In genomic region chr14:34496679-34497513, GRCh38 we compare ENCODE assay signal across 8 cellular contexts. TPM values are rescaled to one million over a fixed set of nuclear protein-coding genes. Genes with fewer than 3 reads are reported as not detected.
DNase-seq lines count a peak whose midpoint lies in the region; ATAC-seq and TF ChIP-seq lines count a peak whose summit lies in the region.

No MANE protein-coding gene starts in this region.

- 48 to 58% methylated on average over 14 of the region's 14 CpGs for WGBS in lung, 2 donors
- WGBS in transverse colon (ENCODE audit: low coverage in 1 of 2), 2 donors, result 25% methylated on average over 9 to 14 of the region's 14 CpGs

- H3K4me1 ChIP-seq in lung (ENCODE audit: control insufficient read depth in 2 of 2, insufficient read depth in 2 of 2, low read length in 2 of 2) (no peaks in the 10 kb centered on the region), transverse colon (peaks cover 13 to 39% (median 26%) of the 10 kb centered on the region in 4 donors)

- H3K4me3 Mint-ChIP-seq in endothelial cell (ENCODE audit: unreplicated experiment), result no peak overlapping the region

- peak; percentile 21 for TF ChIP-seq POLR2A in transverse colon (IDR thresholded peaks at IDR 0.05)

- no peaks in the 10 kb centered on the region for H3K9me3 Mint-ChIP-seq in endothelial cell (ENCODE audit: unreplicated experiment)

- no peaks in the 10 kb centered on the region for H3K9me3 ChIP-seq in lung (ENCODE audit: control insufficient read depth in 2 of 2, insufficient read depth in 1 of 2, low read length in 1 of 2)
- H3K9me3 ChIP-seq in transverse colon, result no peaks in the 10 kb centered on the region

- H3K36me3 Mint-ChIP-seq in endothelial cell (ENCODE audit: low read depth, unreplicated experiment), result no peaks in the 10 kb centered on the region

- DNase-seq in AG09309 (ENCODE audit: low read depth) (peak; percentile 98), NOMO-1 (lab: John Stamatoyannopoulos, UW; ENCODE audit: unreplicated experiment in 2 of 2) (peak; percentile 88 to 91), endothelial cell (ENCODE audit: low spot score) (peak; percentile 8), lung (ENCODE audit: low spot score) (peak; percentile 53), transverse colon (peak; percentile 74), NCI-H2227 (lab: John Stamatoyannopoulos, UW; ENCODE audit: unreplicated experiment) (no peak)

- H3K4me3 ChIP-seq in AG09309 (ENCODE audit: control insufficient read depth, low read depth, low read length) (no peak overlapping the region; the same call in 1 of the 2 replicates), lung (no peak overlapping the region), transverse colon (no peak overlapping the region)

- peak overlapping the region; percentile 15 for H3K27ac Mint-ChIP-seq in endothelial cell (ENCODE audit: unreplicated experiment)

- in situ Hi-C loops in transverse colon (cut with MboI; ENCODE audit: low pct_ligation_motif_present in 1 of 4, low pct_unique_long_range_greater_than_20kb in 1 of 4, low sequenced_read_pairs in 3 of 4), result loop anchor here in 1 of 4 donors (10.0 kb wide), 1 partner anchor 132 kb away; no protein-coding TSS in a partner anchor

- H3K4me1 Mint-ChIP-seq in endothelial cell (ENCODE audit: unreplicated experiment), result peaks cover 14% of the 10 kb centered on the region

- H3K27me3 ChIP-seq in lung (ENCODE audit: control insufficient read depth, insufficient read depth) (no peaks in the 10 kb centered on the region), transverse colon (no peaks in the 10 kb centered on the region)

- peak; percentile 75 for ATAC-seq in lung (ENCODE audit: insufficient read depth, low FRiP score)
- ATAC-seq in HG02852 (IDR thresholded peaks at IDR 0.05; ENCODE audit: unreplicated experiment), result no peak
- no peak for ATAC-seq in GM21717 (IDR thresholded peaks at IDR 0.05; ENCODE audit: unreplicated experiment)

- peak overlapping the region in 1 of 2 donors; percentile 62 for H3K27ac ChIP-seq in lung (ENCODE audit: low read depth in 1 of 2, low read length in 1 of 2)
- H3K27ac ChIP-seq in transverse colon, result peak overlapping the region; percentile 84 to 91 (median 89)

- H3K27me3 Mint-ChIP-seq in endothelial cell (ENCODE audit: unreplicated experiment), result peaks cover 3% of the 10 kb centered on the region

- peak; percentile 94 for TF ChIP-seq EP300 in transverse colon (IDR thresholded peaks at IDR 0.05; ENCODE audit: low read depth)

- TF ChIP-seq CTCF in AG09309 (IDR thresholded peaks at IDR 0.05; ENCODE audit: control insufficient read depth, insufficient read depth, low read depth, low read length, missing control alignments), result peak; percentile 28
- no peak for TF ChIP-seq CTCF in endothelial cell (IDR thresholded peaks at IDR 0.05; ENCODE audit: unreplicated experiment)
- TF ChIP-seq CTCF in lung (IDR thresholded peaks at IDR 0.05; ENCODE audit: control extremely low read depth, extremely low read depth), result no peak
- TF ChIP-seq CTCF in transverse colon (IDR thresholded peaks at IDR 0.05), result peak in 1 of 5 experiments; percentile 21

- intact Hi-C loops in transverse colon (cut with DNase I; ENCODE audit: low total_unique reads), result no loop called here

- H3K36me3 ChIP-seq in lung (ENCODE audit: control insufficient read depth in 2 of 2, insufficient read depth in 2 of 2, low read length in 2 of 2) (no peaks in the 10 kb centered on the region), transverse colon (no peaks in the 10 kb centered on the region)

RNA-seq across cellular contexts. Expression of gene SPTSSA, which starts 34.9 kb away (rescaled TPM):
- total RNA-seq in endothelial cell (ENCODE audit: unreplicated experiment), result 22.1 TPM
- total RNA-seq in lung, result 10 to 100 TPM; 51.8 to 71.2 TPM
- 10 to 100 TPM; 84.9 to 92.5 TPM for polyA plus RNA-seq in lung
- total RNA-seq in transverse colon, result 10 to 100 TPM in 3 of 4 donors, 1 to 10 TPM in 1; 4.8 to 45.7 (median 28.4) TPM

RNA-seq across cellular contexts. Expression of gene EAPP, which starts 42.6 kb away (rescaled TPM):
- total RNA-seq in endothelial cell (ENCODE audit: unreplicated experiment), result 30.1 TPM
- 10 to 100 TPM; 25.4 to 92.6 TPM for total RNA-seq in lung
- polyA plus RNA-seq in lung, result 10 to 100 TPM; 30.5 to 33.4 TPM
- 10 to 100 TPM; 16.1 to 83.6 (median 38.8) TPM for total RNA-seq in transverse colon
